In the genomic region with DNA sequence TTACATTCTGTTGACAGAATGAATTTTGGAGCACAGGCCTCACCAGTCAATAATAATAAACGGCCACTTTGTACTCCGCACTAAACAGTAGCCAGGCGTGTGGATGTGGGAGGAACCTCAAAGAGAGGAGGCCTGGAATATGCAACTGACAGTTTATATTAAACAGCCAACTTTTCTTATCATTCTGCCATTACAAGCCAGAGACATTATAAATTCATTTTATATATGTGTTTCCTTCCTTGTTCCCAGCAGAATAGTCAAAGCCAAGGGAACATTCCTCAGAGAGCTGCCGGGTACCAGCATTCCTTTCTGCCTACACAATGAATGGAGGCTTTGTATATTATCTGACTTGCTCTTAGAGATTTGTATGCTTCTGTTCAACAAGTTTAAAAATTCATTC, we compare ENCODE assay signal across 1 cellular context.
TF ChIP-seq lines count a peak whose summit lies in the region.

No MANE protein-coding gene starts in this region.

TF ChIP-seq in WTC11, 78 proteins besides CTCF, POLR2A, EP300 and RAD21 (continued from another document):
- TF ChIP-seq, protein P1, sequence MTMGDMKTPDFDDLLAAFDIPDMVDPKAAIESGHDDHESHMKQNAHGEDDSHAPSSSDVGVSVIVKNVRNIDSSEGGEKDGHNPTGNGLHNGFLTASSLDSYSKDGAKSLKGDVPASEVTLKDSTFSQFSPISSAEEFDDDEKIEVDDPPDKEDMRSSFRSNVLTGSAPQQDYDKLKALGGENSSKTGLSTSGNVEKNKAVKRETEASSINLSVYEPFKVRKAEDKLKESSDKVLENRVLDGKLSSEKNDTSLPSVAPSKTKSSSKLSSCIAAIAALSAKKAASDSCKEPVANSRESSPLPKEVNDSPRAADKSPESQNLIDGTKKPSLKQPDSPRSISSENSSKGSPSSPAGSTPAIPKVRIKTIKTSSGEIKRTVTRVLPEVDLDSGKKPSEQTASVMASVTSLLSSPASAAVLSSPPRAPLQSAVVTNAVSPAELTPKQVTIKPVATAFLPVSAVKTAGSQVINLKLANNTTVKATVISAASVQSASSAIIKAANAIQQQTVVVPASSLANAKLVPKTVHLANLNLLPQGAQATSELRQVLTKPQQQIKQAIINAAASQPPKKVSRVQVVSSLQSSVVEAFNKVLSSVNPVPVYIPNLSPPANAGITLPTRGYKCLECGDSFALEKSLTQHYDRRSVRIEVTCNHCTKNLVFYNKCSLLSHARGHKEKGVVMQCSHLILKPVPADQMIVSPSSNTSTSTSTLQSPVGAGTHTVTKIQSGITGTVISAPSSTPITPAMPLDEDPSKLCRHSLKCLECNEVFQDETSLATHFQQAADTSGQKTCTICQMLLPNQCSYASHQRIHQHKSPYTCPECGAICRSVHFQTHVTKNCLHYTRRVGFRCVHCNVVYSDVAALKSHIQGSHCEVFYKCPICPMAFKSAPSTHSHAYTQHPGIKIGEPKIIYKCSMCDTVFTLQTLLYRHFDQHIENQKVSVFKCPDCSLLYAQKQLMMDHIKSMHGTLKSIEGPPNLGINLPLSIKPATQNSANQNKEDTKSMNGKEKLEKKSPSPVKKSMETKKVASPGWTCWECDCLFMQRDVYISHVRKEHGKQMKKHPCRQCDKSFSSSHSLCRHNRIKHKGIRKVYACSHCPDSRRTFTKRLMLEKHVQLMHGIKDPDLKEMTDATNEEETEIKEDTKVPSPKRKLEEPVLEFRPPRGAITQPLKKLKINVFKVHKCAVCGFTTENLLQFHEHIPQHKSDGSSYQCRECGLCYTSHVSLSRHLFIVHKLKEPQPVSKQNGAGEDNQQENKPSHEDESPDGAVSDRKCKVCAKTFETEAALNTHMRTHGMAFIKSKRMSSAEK (CRISPR knock-in tag; IDR thresholded peaks at IDR 0.05; ENCODE audit: borderline replicate concordance), result no peak
- TF ChIP-seq, protein P2, sequence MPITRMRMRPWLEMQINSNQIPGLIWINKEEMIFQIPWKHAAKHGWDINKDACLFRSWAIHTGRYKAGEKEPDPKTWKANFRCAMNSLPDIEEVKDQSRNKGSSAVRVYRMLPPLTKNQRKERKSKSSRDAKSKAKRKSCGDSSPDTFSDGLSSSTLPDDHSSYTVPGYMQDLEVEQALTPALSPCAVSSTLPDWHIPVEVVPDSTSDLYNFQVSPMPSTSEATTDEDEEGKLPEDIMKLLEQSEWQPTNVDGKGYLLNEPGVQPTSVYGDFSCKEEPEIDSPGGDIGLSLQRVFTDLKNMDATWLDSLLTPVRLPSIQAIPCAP (CRISPR knock-in tag; IDR thresholded peaks at IDR 0.05), result no peak
- TF ChIP-seq ZNF317 (CRISPR knock-in tag; IDR thresholded peaks at IDR 0.05; ENCODE audit: borderline replicate concordance, low read depth) (no peak), GABPB1 (CRISPR knock-in tag; IDR thresholded peaks at IDR 0.05) (no peak), NFYB (CRISPR knock-in tag; conservative IDR thresholded peaks at IDR 0.05; ENCODE audit: low read depth) (no peak), TEAD4 (CRISPR knock-in tag; IDR thresholded peaks at IDR 0.05) (no peak), PRRX2 (CRISPR knock-in tag; IDR thresholded peaks at IDR 0.05) (no peak)
- TF ChIP-seq, protein P3, sequence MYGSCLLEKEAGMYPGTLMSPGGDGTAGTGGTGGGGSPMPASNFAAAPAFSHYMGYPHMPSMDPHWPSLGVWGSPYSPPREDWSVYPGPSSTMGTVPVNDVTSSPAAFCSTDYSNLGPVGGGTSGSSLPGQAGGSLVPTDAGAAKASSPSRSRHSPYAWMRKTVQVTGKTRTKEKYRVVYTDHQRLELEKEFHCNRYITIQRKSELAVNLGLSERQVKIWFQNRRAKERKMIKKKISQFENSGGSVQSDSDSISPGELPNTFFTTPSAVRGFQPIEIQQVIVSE (CRISPR knock-in tag; IDR thresholded peaks at IDR 0.05; ENCODE audit: borderline replicate concordance), result no peak
- TF ChIP-seq, protein P4, sequence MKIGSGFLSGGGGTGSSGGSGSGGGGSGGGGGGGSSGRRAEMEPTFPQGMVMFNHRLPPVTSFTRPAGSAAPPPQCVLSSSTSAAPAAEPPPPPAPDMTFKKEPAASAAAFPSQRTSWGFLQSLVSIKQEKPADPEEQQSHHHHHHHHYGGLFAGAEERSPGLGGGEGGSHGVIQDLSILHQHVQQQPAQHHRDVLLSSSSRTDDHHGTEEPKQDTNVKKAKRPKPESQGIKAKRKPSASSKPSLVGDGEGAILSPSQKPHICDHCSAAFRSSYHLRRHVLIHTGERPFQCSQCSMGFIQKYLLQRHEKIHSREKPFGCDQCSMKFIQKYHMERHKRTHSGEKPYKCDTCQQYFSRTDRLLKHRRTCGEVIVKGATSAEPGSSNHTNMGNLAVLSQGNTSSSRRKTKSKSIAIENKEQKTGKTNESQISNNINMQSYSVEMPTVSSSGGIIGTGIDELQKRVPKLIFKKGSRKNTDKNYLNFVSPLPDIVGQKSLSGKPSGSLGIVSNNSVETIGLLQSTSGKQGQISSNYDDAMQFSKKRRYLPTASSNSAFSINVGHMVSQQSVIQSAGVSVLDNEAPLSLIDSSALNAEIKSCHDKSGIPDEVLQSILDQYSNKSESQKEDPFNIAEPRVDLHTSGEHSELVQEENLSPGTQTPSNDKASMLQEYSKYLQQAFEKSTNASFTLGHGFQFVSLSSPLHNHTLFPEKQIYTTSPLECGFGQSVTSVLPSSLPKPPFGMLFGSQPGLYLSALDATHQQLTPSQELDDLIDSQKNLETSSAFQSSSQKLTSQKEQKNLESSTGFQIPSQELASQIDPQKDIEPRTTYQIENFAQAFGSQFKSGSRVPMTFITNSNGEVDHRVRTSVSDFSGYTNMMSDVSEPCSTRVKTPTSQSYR (CRISPR knock-in tag; IDR thresholded peaks at IDR 0.05), result no peak
